ENCODE assay signal across 12 cellular contexts in genomic region chr20:41171736-41172295, GRCh38. TPM values are rescaled to one million over a fixed set of nuclear protein-coding genes. Genes with fewer than 3 reads are reported as not detected.
A peak's percentile ranks its signal among the peaks of the same experiment; 100 is the strongest.
DNase-seq lines count a peak whose midpoint lies in the region; ATAC-seq, FAIRE-seq and TF ChIP-seq lines count a peak whose summit lies in the region.
"Had no signal": no experiment of that assay in that cellular context is flagged by ENCODE, and none has a peak within 500 bp of the region (broad histone marks: within the 10 kb centered on the region; RNA-seq: fewer than 3 reads in every experiment).

No MANE protein-coding gene starts in this region.

- FAIRE-seq in keratinocyte (lab: Jason Lieb, UNC): no peak
- FAIRE-seq: A204.1 had no signal

- no peak for ATAC-seq in activated CD4-positive, CD25-positive, alpha-beta regulatory T cell treated with anti-CD3 and anti-CD28 coated beads, Interleukin-2, amount 50 U/mL, for 24 hours
- ATAC-seq in activated naive CD8-positive, alpha-beta T cell treated with anti-CD3 and anti-CD28 coated beads, Interleukin-2, amount 10 ng/mL, durations not matched to agents 7 days and 5 days (ENCODE audit: low read depth): no peak
- ATAC-seq in HG03469 (IDR thresholded peaks at IDR 0.05; ENCODE audit: unreplicated experiment): no peak
- no peak for ATAC-seq in HG02981 (IDR thresholded peaks at IDR 0.05; ENCODE audit: unreplicated experiment)
- no peak for ATAC-seq in GM21390 (IDR thresholded peaks at IDR 0.05; ENCODE audit: unreplicated experiment)

- peaks cover 45% of the 10 kb centered on the region for H3K4me1 Mint-ChIP-seq in activated naive CD8-positive, alpha-beta T cell treated with anti-CD3 and anti-CD28 coated beads, Interleukin-2, amount 10 ng/mL, durations not matched to agents 7 days and 5 days

- H3K4me1 ChIP-seq in keratinocyte (ENCODE audit: control insufficient read depth, extremely low read depth, insufficient read depth, low read length) (peaks cover 39% of the 10 kb centered on the region), stomach smooth muscle (ENCODE audit: control insufficient read depth, insufficient read depth, low read length) (peaks cover 42% of the 10 kb centered on the region)
- H3K4me1 ChIP-seq: HAP-1 had no signal

- H3K9ac ChIP-seq in keratinocyte (ENCODE audit: control insufficient read depth, extremely low read depth, insufficient read depth, low read length): no peak overlapping the region
- H3K9ac ChIP-seq in stomach smooth muscle (ENCODE audit: low read length in 2 of 2): no peak overlapping the region

- no peaks in the 10 kb centered on the region for H4K20me1 ChIP-seq in keratinocyte (ENCODE audit: control insufficient read depth, extremely low read depth, insufficient read depth, low read length)

- H3K9me1 ChIP-seq in keratinocyte (ENCODE audit: control insufficient read depth, extremely low read depth, insufficient read depth, low read length): peaks cover 5% of the 10 kb centered on the region

- H3K27me3 ChIP-seq in keratinocyte (ENCODE audit: control insufficient read depth, extremely low read depth, insufficient read depth, low read length): no peaks in the 10 kb centered on the region
- H3K27me3 ChIP-seq in stomach smooth muscle (ENCODE audit: control insufficient read depth in 1 of 2, insufficient read depth in 2 of 2, low read length in 2 of 2): no peaks in the 10 kb centered on the region

- H3K4me3 Mint-ChIP-seq in activated naive CD8-positive, alpha-beta T cell treated with anti-CD3 and anti-CD28 coated beads, Interleukin-2, amount 10 ng/mL, durations not matched to agents 7 days and 5 days: no peak overlapping the region
- H3K4me3 Mint-ChIP-seq: naive B cell had no signal

- H3K4me3 ChIP-seq in keratinocyte (ENCODE audit: control insufficient read depth in 2 of 3, extremely low read depth in 1 of 3, insufficient read depth in 2 of 3, low read depth in 1 of 3, low read length in 3 of 3) (no peak overlapping the region), stomach smooth muscle (ENCODE audit: low read length in 2 of 2) (no peak overlapping the region)
- H3K4me3 ChIP-seq: HAP-1 had no signal

- no peak overlapping the region for H3K27ac ChIP-seq in keratinocyte (ENCODE audit: control insufficient read depth, insufficient read depth, low read length)
- H3K27ac ChIP-seq in stomach smooth muscle (ENCODE audit: low read length): peak overlapping the region; percentile 62

- no peaks in the 10 kb centered on the region for H3K27me3 Mint-ChIP-seq in activated naive CD8-positive, alpha-beta T cell treated with anti-CD3 and anti-CD28 coated beads, Interleukin-2, amount 10 ng/mL, durations not matched to agents 7 days and 5 days

- H3K9me3 ChIP-seq in keratinocyte (ENCODE audit: control insufficient read depth, low read depth, low read length): no peaks in the 10 kb centered on the region
- no peaks in the 10 kb centered on the region for H3K9me3 ChIP-seq in stomach smooth muscle (ENCODE audit: control insufficient read depth in 2 of 2, low read length in 2 of 2)
- H3K9me3 ChIP-seq: HAP-1 had no signal

- H3K27ac Mint-ChIP-seq in activated naive CD8-positive, alpha-beta T cell treated with anti-CD3 and anti-CD28 coated beads, Interleukin-2, amount 10 ng/mL, durations not matched to agents 7 days and 5 days: peak overlapping the region; percentile 59

- H2AFZ ChIP-seq in keratinocyte (ENCODE audit: control insufficient read depth, low read length): no peak overlapping the region

- H3K79me2 ChIP-seq in keratinocyte (ENCODE audit: control insufficient read depth, insufficient read depth, low read length): no peaks in the 10 kb centered on the region

- dilution Hi-C loops in keratinocyte (cut with MboI; ENCODE audit: extremely low pct_ligation_motif_present, low sequenced_read_pairs): no loop called here

- POLR2A ChIA-PET in activated naive CD8-positive, alpha-beta T cell treated with anti-CD3 and anti-CD28 coated beads, Interleukin-2, amount 10 ng/mL, durations not matched to agents 7 days and 5 days (lab: Charles Lee): interaction anchor here (0.5 to 2.0 kb wide), 4 partner anchors 10 to 30 kb away, joined by 3 to 11 read pairs (median 7); no protein-coding TSS in a partner anchor

- no peaks in the 10 kb centered on the region for H3K9me3 Mint-ChIP-seq in activated naive CD8-positive, alpha-beta T cell treated with anti-CD3 and anti-CD28 coated beads, Interleukin-2, amount 10 ng/mL, durations not matched to agents 7 days and 5 days
- H3K9me3 Mint-ChIP-seq: naive B cell had no signal

- peak; percentile 19 for DNase-seq in activated CD4-positive, CD25-positive, alpha-beta regulatory T cell treated with anti-CD3 and anti-CD28 coated beads, Interleukin-2, amount 50 U/mL, for 72 hours
- DNase-seq in activated naive CD8-positive, alpha-beta T cell treated with anti-CD3 and anti-CD28 coated beads, Interleukin-2, amount 10 ng/mL, durations not matched to agents 7 days and 5 days: peak; percentile 28
- DNase-seq in keratinocyte (ENCODE audit: low read depth, low spot score): peak; percentile 50
- DNase-seq: cerebellar nuclear complex, naive B cell had no signal

- H3K4me2 ChIP-seq in keratinocyte (ENCODE audit: control insufficient read depth, extremely low read depth, insufficient read depth, low read depth, low read length): no peak overlapping the region

- H3K36me3 Mint-ChIP-seq in activated naive CD8-positive, alpha-beta T cell treated with anti-CD3 and anti-CD28 coated beads, Interleukin-2, amount 10 ng/mL, durations not matched to agents 7 days and 5 days: peaks cover 44% of the 10 kb centered on the region

- TF ChIP-seq CTCF in keratinocyte (optimal IDR thresholded peaks at IDR 0.05 in 1 of 3, IDR thresholded peaks at IDR 0.05 in 1 of 3, conservative IDR thresholded peaks at IDR 0.05 in 1 of 3; ENCODE audit: extremely low read depth in 1 of 3, insufficient read depth in 2 of 3, low read length in 3 of 3): no peak

- peaks cover 39 to 58% of the 10 kb centered on the region in 2 experiments for H3K36me3 ChIP-seq in keratinocyte (ENCODE audit: control insufficient read depth in 2 of 2, extremely low read depth in 1 of 2, insufficient read depth in 2 of 2, low read length in 2 of 2)
- H3K36me3 ChIP-seq in stomach smooth muscle (ENCODE audit: control insufficient read depth in 2 of 2, insufficient read depth in 2 of 2, low read length in 2 of 2): peaks cover 38 to 63% of the 10 kb centered on the region in 2 donors

RNA-seq across cellular contexts. Expression of gene PLCG1, which starts 34.5 kb away (rescaled TPM):
- 100 to 1,000 TPM; 419 to 425 TPM for total RNA-seq in activated naive CD8-positive, alpha-beta T cell treated with anti-CD3 and anti-CD28 coated beads, Interleukin-2, amount 10 ng/mL, durations not matched to agents 7 days and 5 days
- polyA plus RNA-seq in keratinocyte: 38.4 to 54.1 TPM (median 41.5 TPM) in 3 replicates
- 10.7 TPM for polyA plus RNA-seq in keratinocyte (2011; ENCODE audit: low read depth)
- polyA plus RNA-seq in keratinocyte (2011; cell fraction: cytosol; rRNA removed): 23.0 and 28.7 TPM in 2 replicates
- 196 and 248 TPM in 2 replicates for polyA plus RNA-seq in keratinocyte (2011; cell fraction: nucleus; rRNA removed)
- polyA plus RNA-seq in keratinocyte (2012; ENCODE audit: low replicate concordance): 25.4 and 40.6 TPM in 2 replicates
- 75.0 to 143 TPM (median 82.5 TPM) in 3 replicates for polyA minus RNA-seq in keratinocyte
- polyA minus RNA-seq in keratinocyte (2011; cell fraction: cytosol; rRNA and poly(A)+ RNA removed): 36.3 TPM
- 83.8 and 89.8 TPM in 2 replicates for polyA minus RNA-seq in keratinocyte (2011; cell fraction: nucleus; rRNA and poly(A)+ RNA removed)
